In the genomic region with DNA sequence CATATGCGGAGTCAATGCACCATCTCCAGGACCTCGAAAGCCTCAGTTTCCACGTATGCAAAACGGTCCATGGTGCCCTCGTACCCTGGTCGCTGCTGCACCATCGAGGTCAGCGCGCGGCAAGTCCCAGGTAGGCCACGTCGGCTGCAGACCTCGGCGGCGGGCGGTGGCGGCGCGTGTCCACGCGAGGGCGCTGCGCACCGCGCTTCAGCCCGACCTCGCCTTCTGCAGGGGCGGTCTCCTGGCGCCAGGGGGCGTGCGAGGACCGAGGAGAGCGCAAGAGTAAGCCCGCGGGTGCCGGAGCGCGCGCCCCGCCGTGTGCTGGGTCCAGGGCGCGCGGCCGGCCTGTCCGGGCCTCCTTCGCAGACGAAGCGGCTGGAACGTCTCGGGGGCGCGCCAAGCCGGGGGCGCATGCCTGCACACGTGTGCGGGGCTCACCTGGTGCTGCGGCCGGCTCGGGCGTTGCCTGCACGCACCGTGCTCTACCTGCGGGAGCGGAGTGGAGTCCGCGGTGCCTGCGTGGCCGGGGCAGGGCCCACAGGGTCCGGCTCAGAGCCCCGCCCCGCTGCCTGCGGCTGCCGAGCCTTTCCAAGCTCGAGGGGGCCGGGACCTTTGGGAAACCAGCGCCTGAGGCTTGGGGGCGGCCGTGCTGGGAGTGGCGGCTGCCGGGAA, we compare ENCODE assay signal across 1 cellular context.
TF ChIP-seq lines count a peak whose summit lies in the region.

No MANE protein-coding gene starts in this region.

TF ChIP-seq in HepG2, 621 proteins besides CTCF, POLR2A, EP300 and RAD21 (continued from another document and continues in another):
- TF ChIP-seq, protein P1, sequence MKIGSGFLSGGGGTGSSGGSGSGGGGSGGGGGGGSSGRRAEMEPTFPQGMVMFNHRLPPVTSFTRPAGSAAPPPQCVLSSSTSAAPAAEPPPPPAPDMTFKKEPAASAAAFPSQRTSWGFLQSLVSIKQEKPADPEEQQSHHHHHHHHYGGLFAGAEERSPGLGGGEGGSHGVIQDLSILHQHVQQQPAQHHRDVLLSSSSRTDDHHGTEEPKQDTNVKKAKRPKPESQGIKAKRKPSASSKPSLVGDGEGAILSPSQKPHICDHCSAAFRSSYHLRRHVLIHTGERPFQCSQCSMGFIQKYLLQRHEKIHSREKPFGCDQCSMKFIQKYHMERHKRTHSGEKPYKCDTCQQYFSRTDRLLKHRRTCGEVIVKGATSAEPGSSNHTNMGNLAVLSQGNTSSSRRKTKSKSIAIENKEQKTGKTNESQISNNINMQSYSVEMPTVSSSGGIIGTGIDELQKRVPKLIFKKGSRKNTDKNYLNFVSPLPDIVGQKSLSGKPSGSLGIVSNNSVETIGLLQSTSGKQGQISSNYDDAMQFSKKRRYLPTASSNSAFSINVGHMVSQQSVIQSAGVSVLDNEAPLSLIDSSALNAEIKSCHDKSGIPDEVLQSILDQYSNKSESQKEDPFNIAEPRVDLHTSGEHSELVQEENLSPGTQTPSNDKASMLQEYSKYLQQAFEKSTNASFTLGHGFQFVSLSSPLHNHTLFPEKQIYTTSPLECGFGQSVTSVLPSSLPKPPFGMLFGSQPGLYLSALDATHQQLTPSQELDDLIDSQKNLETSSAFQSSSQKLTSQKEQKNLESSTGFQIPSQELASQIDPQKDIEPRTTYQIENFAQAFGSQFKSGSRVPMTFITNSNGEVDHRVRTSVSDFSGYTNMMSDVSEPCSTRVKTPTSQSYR (CRISPR knock-in tag; IDR thresholded peaks at IDR 0.05; ENCODE audit: borderline replicate concordance), result no peak
- peak; percentile 79; the same call in 1 of the 2 replicates for TF ChIP-seq KDM3A (CRISPR knock-in tag; IDR thresholded peaks at IDR 0.05; ENCODE audit: low read depth)
- TF ChIP-seq CEBPG (CRISPR knock-in tag; IDR thresholded peaks at IDR 0.05), result peak; percentile 40; the same call in 1 of the 2 replicates
- TF ChIP-seq DNMT1 (CRISPR knock-in tag; IDR thresholded peaks at IDR 0.05), result peak; percentile 85
- TF ChIP-seq ZNF577 (CRISPR knock-in tag; IDR thresholded peaks at IDR 0.05; ENCODE audit: borderline replicate concordance, low read depth), result no peak
- TF ChIP-seq RFXAP (CRISPR knock-in tag; IDR thresholded peaks at IDR 0.05; ENCODE audit: borderline replicate concordance), result peak; percentile 91
- TF ChIP-seq, protein P2, sequence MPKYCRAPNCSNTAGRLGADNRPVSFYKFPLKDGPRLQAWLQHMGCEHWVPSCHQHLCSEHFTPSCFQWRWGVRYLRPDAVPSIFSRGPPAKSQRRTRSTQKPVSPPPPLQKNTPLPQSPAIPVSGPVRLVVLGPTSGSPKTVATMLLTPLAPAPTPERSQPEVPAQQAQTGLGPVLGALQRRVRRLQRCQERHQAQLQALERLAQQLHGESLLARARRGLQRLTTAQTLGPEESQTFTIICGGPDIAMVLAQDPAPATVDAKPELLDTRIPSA (CRISPR knock-in tag; IDR thresholded peaks at IDR 0.05; ENCODE audit: borderline replicate concordance), result peak; percentile 26; the same call in 1 of the 2 replicates
- TF ChIP-seq ZNF552 (CRISPR knock-in tag; IDR thresholded peaks at IDR 0.05; ENCODE audit: borderline replicate concordance), result peak; percentile 28; the same call in 1 of the 2 replicates
- no peak for TF ChIP-seq ZNF468 (CRISPR knock-in tag; IDR thresholded peaks at IDR 0.05)
- no peak for TF ChIP-seq GABPA (IDR thresholded peaks at IDR 0.05; ENCODE audit: low read depth, low read length)
- no peak for TF ChIP-seq GABPA (CRISPR knock-in tag; IDR thresholded peaks at IDR 0.05; ENCODE audit: low read depth)
- TF ChIP-seq, protein P3, sequence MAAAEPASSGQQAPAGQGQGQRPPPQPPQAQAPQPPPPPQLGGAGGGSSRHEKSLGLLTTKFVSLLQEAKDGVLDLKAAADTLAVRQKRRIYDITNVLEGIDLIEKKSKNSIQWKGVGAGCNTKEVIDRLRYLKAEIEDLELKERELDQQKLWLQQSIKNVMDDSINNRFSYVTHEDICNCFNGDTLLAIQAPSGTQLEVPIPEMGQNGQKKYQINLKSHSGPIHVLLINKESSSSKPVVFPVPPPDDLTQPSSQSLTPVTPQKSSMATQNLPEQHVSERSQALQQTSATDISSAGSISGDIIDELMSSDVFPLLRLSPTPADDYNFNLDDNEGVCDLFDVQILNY (CRISPR knock-in tag; conservative IDR thresholded peaks at IDR 0.05), result no peak
- TF ChIP-seq FOXK2 (IDR thresholded peaks at IDR 0.05), result no peak
- TF ChIP-seq SOX5 (CRISPR knock-in tag; IDR thresholded peaks at IDR 0.05; ENCODE audit: borderline replicate concordance), result 0 out of 2 replicates have a peak, but pooled peaks have one; percentile 12
- TF ChIP-seq CENPX (CRISPR knock-in tag; IDR thresholded peaks at IDR 0.05), result no peak
- no peak for TF ChIP-seq NFIB (CRISPR knock-in tag; IDR thresholded peaks at IDR 0.05; ENCODE audit: borderline replicate concordance)
- peak; percentile 38; the same call in 1 of the 2 replicates for TF ChIP-seq SAP130 (CRISPR knock-in tag; IDR thresholded peaks at IDR 0.05; ENCODE audit: low read depth)
- peak; percentile 72 for TF ChIP-seq RELA (CRISPR knock-in tag; IDR thresholded peaks at IDR 0.05)
- no peak for TF ChIP-seq SRSF1 (optimal IDR thresholded peaks at IDR 0.05; ENCODE audit: low read depth, low read length)
- TF ChIP-seq MAX (IDR thresholded peaks at IDR 0.05), result peak; percentile 79; the same call in 1 of the 2 replicates
- no peak for TF ChIP-seq MLXIP (CRISPR knock-in tag; IDR thresholded peaks at IDR 0.05; ENCODE audit: borderline replicate concordance)
- TF ChIP-seq, protein P4, sequence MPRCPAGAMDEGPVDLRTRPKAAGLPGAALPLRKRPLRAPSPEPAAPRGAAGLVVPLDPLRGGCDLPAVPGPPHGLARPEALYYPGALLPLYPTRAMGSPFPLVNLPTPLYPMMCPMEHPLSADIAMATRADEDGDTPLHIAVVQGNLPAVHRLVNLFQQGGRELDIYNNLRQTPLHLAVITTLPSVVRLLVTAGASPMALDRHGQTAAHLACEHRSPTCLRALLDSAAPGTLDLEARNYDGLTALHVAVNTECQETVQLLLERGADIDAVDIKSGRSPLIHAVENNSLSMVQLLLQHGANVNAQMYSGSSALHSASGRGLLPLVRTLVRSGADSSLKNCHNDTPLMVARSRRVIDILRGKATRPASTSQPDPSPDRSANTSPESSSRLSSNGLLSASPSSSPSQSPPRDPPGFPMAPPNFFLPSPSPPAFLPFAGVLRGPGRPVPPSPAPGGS (CRISPR knock-in tag; IDR thresholded peaks at IDR 0.05), result peak; percentile 65; the same call in 1 of the 2 replicates
- 0 out of 2 replicates have a peak, but pooled peaks have one; percentile 39 for TF ChIP-seq ZNF256 (CRISPR knock-in tag; conservative IDR thresholded peaks at IDR 0.05)
- no peak for TF ChIP-seq ZSCAN30 (CRISPR knock-in tag; IDR thresholded peaks at IDR 0.05)
- TF ChIP-seq ELF1 (CRISPR knock-in tag; IDR thresholded peaks at IDR 0.05), result no peak
- TF ChIP-seq, protein P5, sequence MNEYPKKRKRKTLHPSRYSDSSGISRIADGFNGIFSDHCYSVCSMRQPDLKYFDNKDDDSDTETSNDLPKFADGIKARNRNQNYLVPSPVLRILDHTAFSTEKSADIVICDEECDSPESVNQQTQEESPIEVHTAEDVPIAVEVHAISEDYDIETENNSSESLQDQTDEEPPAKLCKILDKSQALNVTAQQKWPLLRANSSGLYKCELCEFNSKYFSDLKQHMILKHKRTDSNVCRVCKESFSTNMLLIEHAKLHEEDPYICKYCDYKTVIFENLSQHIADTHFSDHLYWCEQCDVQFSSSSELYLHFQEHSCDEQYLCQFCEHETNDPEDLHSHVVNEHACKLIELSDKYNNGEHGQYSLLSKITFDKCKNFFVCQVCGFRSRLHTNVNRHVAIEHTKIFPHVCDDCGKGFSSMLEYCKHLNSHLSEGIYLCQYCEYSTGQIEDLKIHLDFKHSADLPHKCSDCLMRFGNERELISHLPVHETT (CRISPR knock-in tag; conservative IDR thresholded peaks at IDR 0.05), result no peak
- no peak for TF ChIP-seq PHB2 (IDR thresholded peaks at IDR 0.05; ENCODE audit: partially characterized antibody)
- TF ChIP-seq, protein P6, sequence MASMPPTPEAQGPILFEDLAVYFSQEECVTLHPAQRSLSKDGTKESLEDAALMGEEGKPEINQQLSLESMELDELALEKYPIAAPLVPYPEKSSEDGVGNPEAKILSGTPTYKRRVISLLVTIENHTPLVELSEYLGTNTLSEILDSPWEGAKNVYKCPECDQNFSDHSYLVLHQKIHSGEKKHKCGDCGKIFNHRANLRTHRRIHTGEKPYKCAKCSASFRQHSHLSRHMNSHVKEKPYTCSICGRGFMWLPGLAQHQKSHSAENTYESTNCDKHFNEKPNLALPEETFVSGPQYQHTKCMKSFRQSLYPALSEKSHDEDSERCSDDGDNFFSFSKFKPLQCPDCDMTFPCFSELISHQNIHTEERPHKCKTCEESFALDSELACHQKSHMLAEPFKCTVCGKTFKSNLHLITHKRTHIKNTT (CRISPR knock-in tag; IDR thresholded peaks at IDR 0.05), result no peak
- peak; percentile 85; the same call in 1 of the 2 replicates for TF ChIP-seq PAX8 (CRISPR knock-in tag; IDR thresholded peaks at IDR 0.05; ENCODE audit: borderline replicate concordance)
- TF ChIP-seq KLF12 (CRISPR knock-in tag; IDR thresholded peaks at IDR 0.05; ENCODE audit: borderline replicate concordance), result peak; percentile 81; the same call in 1 of the 2 replicates
- no peak; the same call in 1 of the 2 replicates for TF ChIP-seq HIVEP1 (CRISPR knock-in tag; IDR thresholded peaks at IDR 0.05)
- no peak for TF ChIP-seq GTF2F1 (IDR thresholded peaks at IDR 0.05; ENCODE audit: low read length)
- no peak for TF ChIP-seq ZFP82 (CRISPR knock-in tag; IDR thresholded peaks at IDR 0.05; ENCODE audit: borderline replicate concordance)
- TF ChIP-seq, protein P7, sequence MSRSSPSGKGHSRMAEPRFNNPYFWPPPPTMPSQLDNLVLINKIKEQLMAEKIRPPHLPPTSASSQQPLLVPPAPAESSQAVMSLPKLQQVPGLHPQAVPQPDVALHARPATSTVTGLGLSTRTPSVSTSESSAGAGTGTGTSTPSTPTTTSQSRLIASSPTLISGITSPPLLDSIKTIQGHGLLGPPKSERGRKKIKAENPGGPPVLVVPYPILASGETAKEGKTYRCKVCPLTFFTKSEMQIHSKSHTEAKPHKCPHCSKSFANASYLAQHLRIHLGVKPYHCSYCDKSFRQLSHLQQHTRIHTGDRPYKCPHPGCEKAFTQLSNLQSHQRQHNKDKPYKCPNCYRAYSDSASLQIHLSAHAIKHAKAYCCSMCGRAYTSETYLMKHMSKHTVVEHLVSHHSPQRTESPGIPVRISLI (CRISPR knock-in tag; IDR thresholded peaks at IDR 0.05; ENCODE audit: borderline replicate concordance), result no peak
- TF ChIP-seq U2AF2 (IDR thresholded peaks at IDR 0.05; ENCODE audit: low read depth, low read length), result no peak
- TF ChIP-seq ZNF572 (CRISPR knock-in tag; IDR thresholded peaks at IDR 0.05), result no peak
